In the genomic region with DNA sequence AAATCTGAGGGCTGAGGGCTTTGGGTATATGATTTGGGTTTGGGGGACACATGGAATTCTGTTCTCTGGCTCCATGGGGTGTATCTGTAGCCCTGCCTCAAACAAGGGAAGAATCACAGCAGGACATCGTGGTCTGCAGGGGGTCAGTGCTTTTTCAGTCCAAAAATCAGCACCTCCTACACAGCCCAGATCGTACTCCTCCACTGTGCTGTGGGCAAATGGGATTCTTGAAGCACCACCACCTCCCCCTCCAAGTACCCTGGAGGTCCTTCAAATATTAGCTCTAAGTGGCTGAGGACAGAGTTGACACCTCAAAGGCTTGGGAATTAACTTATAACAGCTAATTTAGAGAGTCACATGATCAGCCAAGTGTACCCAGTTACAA, we compare ENCODE assay signal across 13 cellular contexts. TPM values are rescaled to one million over a fixed set of nuclear protein-coding genes. Genes with fewer than 3 reads are reported as not detected.
DNase-seq lines count a peak whose midpoint lies in the region; ATAC-seq and TF ChIP-seq lines count a peak whose summit lies in the region.
"Had no signal": no experiment of that assay in that cellular context is flagged by ENCODE, and none has a peak within 500 bp of the region (broad histone marks: within the 10 kb centered on the region; RNA-seq: fewer than 3 reads in every experiment).

No MANE protein-coding gene starts in this region.

- H3K36me3 ChIP-seq in CD8-positive, alpha-beta T cell (ENCODE audit: insufficient read depth, low read length): no peaks in the 10 kb centered on the region
- H3K36me3 ChIP-seq: sigmoid colon had no signal

- no peaks in the 10 kb centered on the region for H3K9me3 ChIP-seq in AG04450 (ENCODE audit: control insufficient read depth, insufficient read depth, low read length)
- no peaks in the 10 kb centered on the region for H3K9me3 ChIP-seq in CD8-positive, alpha-beta T cell (ENCODE audit: low read length)
- H3K9me3 ChIP-seq: sigmoid colon had no signal

- intact Hi-C loops in CD8-positive, alpha-beta T cell (cut with DNase I, micrococcal nuclease): loop anchor here in 1 of 2 experiments (5.0 kb wide), 1 partner anchor 37 kb away; no protein-coding TSS in a partner anchor
- intact Hi-C loops in dorsolateral prefrontal cortex (cut with DNase I) (no loop called here), natural killer cell (cut with micrococcal nuclease) (loop anchor here (5.0 kb wide), 1 partner anchor 42 kb away; the partner anchor contains the start of gene EPHA4)

- no peaks in the 10 kb centered on the region for H3K36me3 Mint-ChIP-seq in CD8-positive, alpha-beta T cell
- no peaks in the 10 kb centered on the region for H3K36me3 Mint-ChIP-seq in natural killer cell
- H3K36me3 Mint-ChIP-seq: CD14-positive monocyte had no signal

- peaks cover 35% of the 10 kb centered on the region for H3K4me1 Mint-ChIP-seq in CD8-positive, alpha-beta T cell (ENCODE audit: low read depth)
- peaks cover 43 to 49% of the 10 kb centered on the region in 2 donors for H3K4me1 Mint-ChIP-seq in natural killer cell

- peak overlapping the region; percentile 80 for H3K27ac Mint-ChIP-seq in CD8-positive, alpha-beta T cell
- H3K27ac Mint-ChIP-seq in natural killer cell: peak overlapping the region; percentile 87 to 92
- H3K27ac Mint-ChIP-seq: CD14-positive monocyte had no signal

- CTCF ChIA-PET in AG04450 (lab: Charles Lee): interaction anchor here (1.3 kb wide), 1 partner anchor 9 kb away, joined by 3 read pairs; no protein-coding TSS in a partner anchor
- CTCF ChIA-PET in CD8-positive, alpha-beta T cell (lab: Charles Lee): interaction anchor here (1.6 kb wide), 1 partner anchor 12 kb away, joined by 6 read pairs; no protein-coding TSS in a partner anchor

- H3K4me3 Mint-ChIP-seq in CD8-positive, alpha-beta T cell: peak overlapping the region; percentile 71
- H3K4me3 Mint-ChIP-seq in natural killer cell: peak overlapping the region; percentile 90
- H3K4me3 Mint-ChIP-seq: CD14-positive monocyte had no signal

- H3K4me3 ChIP-seq in AG04450 (ENCODE audit: low read depth, low read length) (no peak overlapping the region), dorsolateral prefrontal cortex (peak overlapping the region in 13 of 59 donors; percentile 3 to 27 (median 15))
- H3K4me3 ChIP-seq in CD8-positive, alpha-beta T cell (ENCODE audit: low read depth, low read length): no peak overlapping the region
- H3K4me3 ChIP-seq: sigmoid colon had no signal

- H3K27me3 ChIP-seq in AG04450 (ENCODE audit: control insufficient read depth, insufficient read depth, low read length): no peaks in the 10 kb centered on the region
- H3K27me3 ChIP-seq in CD8-positive, alpha-beta T cell (ENCODE audit: insufficient read depth, low read length): no peaks in the 10 kb centered on the region
- H3K27me3 ChIP-seq in dorsolateral prefrontal cortex: no peaks in the 10 kb centered on the region
- H3K27me3 ChIP-seq: sigmoid colon had no signal

- no peak for ATAC-seq in CD8-positive, alpha-beta T cell
- ATAC-seq in natural killer cell (no peak), HG03432 (IDR thresholded peaks at IDR 0.05; ENCODE audit: unreplicated experiment) (no peak)
- ATAC-seq: Panc1 had no signal

- no peak for DNase-seq in AG04450 (ENCODE audit: low read depth, low spot score)
- no peak for DNase-seq in CD8-positive, alpha-beta T cell
- DNase-seq in dorsolateral prefrontal cortex: no peak
- no peak for DNase-seq in natural killer cell
- no peak for DNase-seq in SKM-1 treated with dmso at 0.1 percent for 144 hours (lab: John Stamatoyannopoulos, UW; ENCODE audit: unreplicated experiment)
- DNase-seq in cortex of kidney (lab: John Stamatoyannopoulos, UW): no peak
- DNase-seq: activated CD8-positive, alpha-beta memory T cell treated with anti-CD3 and anti-CD28 coated beads, Interleukin-2, amount 50 U/mL, for 48 hours; NCI-H2107; sigmoid colon; SW 1271 had no signal

- POLR2A ChIA-PET in AG04450 (lab: Yijun Ruan, JAX): interaction anchor here (0.7 to 0.9 kb wide), 2 partner anchors 943 to 1860 kb away, joined by 3 to 4 read pairs; no protein-coding TSS in a partner anchor
- POLR2A ChIA-PET in CD8-positive, alpha-beta T cell (lab: Charles Lee): interaction anchor here (0.9 to 1.3 kb wide), 2 partner anchors 10 to 13 kb away, joined by 3 to 6 read pairs; no protein-coding TSS in a partner anchor

- H3K4me1 ChIP-seq in CD8-positive, alpha-beta T cell (ENCODE audit: insufficient read depth, low read length): no peaks in the 10 kb centered on the region

- H3K27me3 Mint-ChIP-seq in CD8-positive, alpha-beta T cell (ENCODE audit: low read depth): no peaks in the 10 kb centered on the region
- H3K27me3 Mint-ChIP-seq in natural killer cell (ENCODE audit: low read depth in 2 of 2): no peaks in the 10 kb centered on the region

- no peaks in the 10 kb centered on the region for H3K9me3 Mint-ChIP-seq in CD8-positive, alpha-beta T cell
- H3K9me3 Mint-ChIP-seq in natural killer cell: no peaks in the 10 kb centered on the region
- H3K9me3 Mint-ChIP-seq: CD14-positive monocyte had no signal

- TF ChIP-seq CTCF in AG04450 (IDR thresholded peaks at IDR 0.05; ENCODE audit: low read depth, low read length) (no peak), dorsolateral prefrontal cortex (IDR thresholded peaks at IDR 0.05 in 54 of 56, conservative IDR thresholded peaks at IDR 0.05 in 2 of 56; ENCODE audit: low read depth in 1 of 56, partially characterized antibody in 56 of 56) (no peak), natural killer cell (IDR thresholded peaks at IDR 0.05) (no peak)
- no peak for TF ChIP-seq CTCF in CD8-positive, alpha-beta T cell (IDR thresholded peaks at IDR 0.05)

- H3K27ac ChIP-seq in AG04450 (ENCODE audit: low read depth, low read length) (peak overlapping the region; percentile 71), dorsolateral prefrontal cortex (peak overlapping the region in 44 of 59 donors; percentile 2 to 82 (median 51))
- H3K27ac ChIP-seq in CD8-positive, alpha-beta T cell (ENCODE audit: low read depth, low read length): no peak overlapping the region
- H3K27ac ChIP-seq: sigmoid colon had no signal

RNA-seq across cellular contexts. Expression of gene EPHA4, which starts 41.5 kb away (rescaled TPM):
- 36.9 and 37.9 TPM in 2 replicates for polyA plus RNA-seq in AG04450 (2011; rRNA removed)
- polyA minus RNA-seq in AG04450 (2011; rRNA and poly(A)+ RNA removed): 63.4 and 106 TPM in 2 replicates
- total RNA-seq in CD8-positive, alpha-beta T cell: 10 to 100 TPM; 65.5 to 68.6 TPM
- 100 to 1,000 TPM in 117 of 120 experiments, 10 to 100 TPM in 3; 61.1 to 341 (median 199) TPM for total RNA-seq in dorsolateral prefrontal cortex
- total RNA-seq in natural killer cell: 10 to 100 TPM; 27.2 to 48.6 (median 44.7) TPM
